In the genomic region with DNA sequence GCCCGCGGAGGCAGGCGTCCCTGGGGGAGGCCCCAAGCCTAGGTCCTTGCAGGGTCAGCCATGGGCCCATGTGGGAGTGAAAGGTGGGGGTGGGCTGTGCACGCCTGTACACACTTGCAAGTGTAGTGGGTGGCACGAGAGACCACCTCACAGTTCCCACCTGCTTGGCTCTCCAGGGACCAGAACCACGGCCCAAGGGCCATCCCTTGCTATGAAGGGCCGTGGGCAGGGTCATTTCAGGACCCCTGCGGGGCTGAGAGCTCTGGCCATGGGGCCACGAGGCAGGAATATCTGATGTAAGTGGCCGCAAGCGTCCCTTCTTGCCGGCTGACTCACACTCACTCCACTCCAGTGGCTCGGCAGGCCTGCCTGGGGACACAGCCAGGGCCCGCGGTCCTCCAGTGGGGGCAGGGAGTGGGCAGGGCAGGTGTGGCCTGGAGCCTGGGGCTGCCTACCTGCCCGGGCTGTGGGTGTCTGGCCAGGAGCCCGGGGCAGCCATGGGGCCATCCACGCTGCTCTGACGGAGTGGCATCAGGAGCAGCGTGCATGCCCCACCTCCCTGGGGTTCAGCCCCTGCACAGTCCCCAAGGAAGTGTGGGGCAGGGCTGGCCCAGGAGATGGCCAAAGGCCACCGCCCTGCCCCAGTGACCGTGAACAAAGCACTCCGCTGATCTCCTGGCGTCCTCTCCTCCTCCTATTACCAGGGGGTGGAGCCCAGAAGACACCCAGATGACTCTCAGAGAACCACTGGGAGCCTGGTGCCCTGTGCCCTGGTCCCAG, we compare ENCODE assay signal across 8 cellular contexts. TPM values are rescaled to one million over a fixed set of nuclear protein-coding genes. Genes with fewer than 3 reads are reported as not detected.
DNase-seq lines count a peak whose midpoint lies in the region; ATAC-seq, FAIRE-seq and TF ChIP-seq lines count a peak whose summit lies in the region.

No MANE protein-coding gene starts in this region.

- TF ChIP-seq EP300 in A549 (IDR thresholded peaks at IDR 0.05), result peak; percentile 38 to 68; a peak in 1 of 5 replicates

- intact Hi-C loops in natural killer cell (cut with micrococcal nuclease), result loop anchor here (5.0 kb wide), 1 partner anchor 38 kb away; the partner anchor contains the start of genes IZUMO4 and MOB3A

- DNase-seq in A549 (ENCODE audit: low read depth in 1 of 2, low spot score in 1 of 2) (peak; percentile 60 to 93), SW 1271 (lab: John Stamatoyannopoulos, UW) (peak; percentile 55 to 87), natural killer cell (no peak), GM10266 (ENCODE audit: extremely low spot score) (no peak), NCI-H82 treated with DMSO at 0.1 percent for 48 hours (lab: John Stamatoyannopoulos, UW; ENCODE audit: unreplicated experiment) (no peak)

- TF ChIP-seq RAD21 in A549 (conservative IDR thresholded peaks at IDR 0.05 in 1 of 2, IDR thresholded peaks at IDR 0.05 in 1 of 2), result no peak

- H3K27ac Mint-ChIP-seq in natural killer cell, result peak overlapping the region; percentile 98

- no peaks in the 10 kb centered on the region for H3K36me3 ChIP-seq in HEK293 (ENCODE audit: control insufficient read depth in 2 of 2, insufficient read depth in 1 of 2, low read length in 2 of 2)

- CTCF ChIA-PET in A549 (lab: Yijun Ruan, JAX), result interaction anchor here (0.6 to 3.8 kb wide), 3 partner anchors 9 to 94 kb away, joined by 3 to 24 read pairs (median 9); no protein-coding TSS in a partner anchor
- CTCF ChIA-PET in HEK293 (lab: Yijun Ruan, JAX), result interaction anchor here (0.7 to 1.5 kb wide), 2 partner anchors 10 to 55 kb away, joined by 3 to 7 read pairs; no protein-coding TSS in a partner anchor

- no peak for TF ChIP-seq CTCF in A549 (IDR thresholded peaks at IDR 0.05)
- no peak for TF ChIP-seq CTCF in HEK293 (tag by site-specific recombination; IDR thresholded peaks at IDR 0.05)
- TF ChIP-seq CTCF in natural killer cell (IDR thresholded peaks at IDR 0.05), result no peak
- TF ChIP-seq CTCF in GM10266 (IDR thresholded peaks at IDR 0.05; ENCODE audit: control insufficient read depth, insufficient read depth, low read depth, missing control alignments), result no peak

- 2% methylated on average over 7 of the region's 24 CpGs for whole genome bisulfite sequencing in A549 (ENCODE audit: missing lambda C conversion rate)

- peak; percentile 9; the same call in 1 of the 2 replicates for TF ChIP-seq POLR2A in A549 (IDR thresholded peaks at IDR 0.05; ENCODE audit: low read length)

- no peaks in the 10 kb centered on the region for H3K27me3 Mint-ChIP-seq in natural killer cell (ENCODE audit: low read depth in 2 of 2)

- POLR2A ChIA-PET in A549 (lab: Yijun Ruan, JAX), result interaction anchor here (0.9 to 2.8 kb wide), 3 partner anchors 18 to 27 kb away, joined by 3 to 13 read pairs (median 6); no protein-coding TSS in a partner anchor
- POLR2A ChIA-PET in HEK293 (lab: Yijun Ruan, JAX), result interaction anchor here (1.0 to 2.0 kb wide), 3 partner anchors 8 to 43 kb away, joined by 6 to 11 read pairs (median 7); partner anchors contain the start of gene MKNK2

- H3K9me3 Mint-ChIP-seq in natural killer cell, result no peaks in the 10 kb centered on the region

- no peak for FAIRE-seq in A549 (lab: Jason Lieb, UNC)

- H3K36me3 Mint-ChIP-seq in natural killer cell, result no peaks in the 10 kb centered on the region

- H3K4me2 ChIP-seq in A549, result peak overlapping the region; percentile 99

- peak overlapping the region; percentile 50; the same call in 2 of the 3 replicates for H3K4me3 ChIP-seq in A549
- no peak overlapping the region for H3K4me3 ChIP-seq in HEK293 (ENCODE audit: low read depth, low read length)

- H3K4me3 Mint-ChIP-seq in natural killer cell, result peak overlapping the region; percentile 92

- H3K9me3 ChIP-seq in A549 (no peaks in the 10 kb centered on the region), HEK293 (ENCODE audit: control insufficient read depth, insufficient read depth, low read depth, low read length) (no peaks in the 10 kb centered on the region)

- H3K4me1 Mint-ChIP-seq in natural killer cell, result peaks cover 8 to 38% of the 10 kb centered on the region in 2 donors

- peak; percentile 65 to 76 for ATAC-seq in A549
- ATAC-seq in esophagus mucosa, result peak; percentile 73
- ATAC-seq in natural killer cell, result no peak
- no peak for ATAC-seq in GM21619 (IDR thresholded peaks at IDR 0.05; ENCODE audit: unreplicated experiment)

- peaks cover 62% of the 10 kb centered on the region for H3K4me1 ChIP-seq in A549
- peaks cover 16% of the 10 kb centered on the region for H3K4me1 ChIP-seq in HEK293 (ENCODE audit: control insufficient read depth, insufficient read depth, low read length)

- H3K27ac ChIP-seq in A549 (peak overlapping the region; percentile 99 to 100), HEK293 (ENCODE audit: extremely low read depth, low read depth, low read length) (peak overlapping the region; percentile 92)

TF ChIP-seq in A549, 52 proteins besides CTCF, POLR2A, EP300 and RAD21 (continues in another document):
- peak; percentile 91 for TF ChIP-seq MAX (IDR thresholded peaks at IDR 0.05)
- TF ChIP-seq MYC (IDR thresholded peaks at IDR 0.05; ENCODE audit: borderline replicate concordance, low read length), result peak; percentile 81
- peak; percentile 18; the same call in 1 of the 3 replicates for TF ChIP-seq BCL3 (IDR thresholded peaks at IDR 0.05)
- TF ChIP-seq HEYL (CRISPR knock-in tag; IDR thresholded peaks at IDR 0.05), result no peak
- TF ChIP-seq PHF8 (IDR thresholded peaks at IDR 0.05; ENCODE audit: borderline replicate concordance, low read depth), result no peak

TF ChIP-seq in HEK293, 187 proteins besides CTCF, POLR2A, EP300 and RAD21 (continues in another document):
- TF ChIP-seq ZFP37 (tag by site-specific recombination; IDR thresholded peaks at IDR 0.05) (no peak), ZNF174 (tag by site-specific recombination; IDR thresholded peaks at IDR 0.05) (no peak)
- TF ChIP-seq, protein P1, sequence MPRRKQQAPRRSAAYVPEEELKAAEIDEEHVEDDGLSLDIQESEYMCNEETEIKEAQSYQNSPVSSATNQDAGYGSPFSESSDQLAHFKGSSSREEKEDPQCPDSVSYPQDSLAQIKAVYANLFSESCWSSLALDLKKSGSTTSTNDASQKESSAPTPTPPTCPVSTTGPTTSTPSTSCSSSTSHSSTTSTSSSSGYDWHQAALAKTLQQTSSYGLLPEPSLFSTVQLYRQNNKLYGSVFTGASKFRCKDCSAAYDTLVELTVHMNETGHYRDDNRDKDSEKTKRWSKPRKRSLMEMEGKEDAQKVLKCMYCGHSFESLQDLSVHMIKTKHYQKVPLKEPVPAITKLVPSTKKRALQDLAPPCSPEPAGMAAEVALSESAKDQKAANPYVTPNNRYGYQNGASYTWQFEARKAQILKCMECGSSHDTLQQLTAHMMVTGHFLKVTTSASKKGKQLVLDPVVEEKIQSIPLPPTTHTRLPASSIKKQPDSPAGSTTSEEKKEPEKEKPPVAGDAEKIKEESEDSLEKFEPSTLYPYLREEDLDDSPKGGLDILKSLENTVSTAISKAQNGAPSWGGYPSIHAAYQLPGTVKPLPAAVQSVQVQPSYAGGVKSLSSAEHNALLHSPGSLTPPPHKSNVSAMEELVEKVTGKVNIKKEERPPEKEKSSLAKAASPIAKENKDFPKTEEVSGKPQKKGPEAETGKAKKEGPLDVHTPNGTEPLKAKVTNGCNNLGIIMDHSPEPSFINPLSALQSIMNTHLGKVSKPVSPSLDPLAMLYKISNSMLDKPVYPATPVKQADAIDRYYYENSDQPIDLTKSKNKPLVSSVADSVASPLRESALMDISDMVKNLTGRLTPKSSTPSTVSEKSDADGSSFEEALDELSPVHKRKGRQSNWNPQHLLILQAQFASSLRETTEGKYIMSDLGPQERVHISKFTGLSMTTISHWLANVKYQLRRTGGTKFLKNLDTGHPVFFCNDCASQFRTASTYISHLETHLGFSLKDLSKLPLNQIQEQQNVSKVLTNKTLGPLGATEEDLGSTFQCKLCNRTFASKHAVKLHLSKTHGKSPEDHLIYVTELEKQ (tag by site-specific recombination; IDR thresholded peaks at IDR 0.05; ENCODE audit: borderline replicate concordance), result no peak

RNA-seq across cellular contexts. Expression of gene MKNK2, which starts 8.6 kb away (rescaled TPM):
- 56.7 and 58.4 TPM in 2 replicates for polyA plus RNA-seq in A549 (2011; rRNA removed)
- polyA plus RNA-seq in A549 (2012; cell fraction: cytosol; rRNA removed), result 63.4 and 81.9 TPM in 2 replicates
- polyA plus RNA-seq in A549 (2012; cell fraction: nucleus; rRNA removed), result 83.4 and 134 TPM in 2 replicates
- 38.8 to 55.4 TPM (median 48.3 TPM) in 3 replicates for polyA plus RNA-seq in A549 (2017; fragmentation: RNase III; extraction: RNeasy Plus Mini Kit Qiagen cat#74134 plus additional on column Dnase treatment)
- polyA minus RNA-seq in A549 (2011; rRNA and poly(A)+ RNA removed), result 63.9 and 84.8 TPM in 2 replicates
- total RNA-seq in esophagus mucosa, result 311 TPM
- 100 to 1,000 TPM; 259 to 389 (median 322) TPM for total RNA-seq in natural killer cell

RNA-seq across cellular contexts. Expression of gene MOB3A, which starts 36.5 kb away (rescaled TPM):
- polyA plus RNA-seq in A549 (2011; rRNA removed) (10.9 and 12.9 TPM in 2 replicates), A549 (2017; fragmentation: RNase III; extraction: RNeasy Plus Mini Kit Qiagen cat#74134 plus additional on column Dnase treatment) (8.4 to 9.1 TPM (median 8.7 TPM) in 3 replicates)
- 10.9 and 17.2 TPM in 2 replicates for polyA plus RNA-seq in A549 (2012; cell fraction: cytosol; rRNA removed)
- polyA plus RNA-seq in A549 (2012; cell fraction: nucleus; rRNA removed), result 13.7 and 18.2 TPM in 2 replicates
- polyA minus RNA-seq in A549 (2011; rRNA and poly(A)+ RNA removed), result 19.7 and 26.2 TPM in 2 replicates
- total RNA-seq in esophagus mucosa (28.1 TPM), natural killer cell (100 to 1,000 TPM; 239 to 314 (median 246) TPM)

RNA-seq across cellular contexts. Expression of gene IZUMO4, which starts 37.1 kb away (rescaled TPM):
- 0.36 and 0.70 TPM in 2 replicates for polyA plus RNA-seq in A549 (2011; rRNA removed)
- polyA plus RNA-seq in A549 (2012; cell fraction: cytosol; rRNA removed), result 0.29 and 0.32 TPM in 2 replicates
- 7.6 and 8.6 TPM in 2 replicates for polyA plus RNA-seq in A549 (2012; cell fraction: nucleus; rRNA removed)
- polyA plus RNA-seq in A549 (2017; fragmentation: RNase III; extraction: RNeasy Plus Mini Kit Qiagen cat#74134 plus additional on column Dnase treatment), result 1.0 to 1.8 TPM (median 1.0 TPM) in 3 replicates
- 0.33 and 0.44 TPM in 2 replicates for polyA minus RNA-seq in A549 (2011; rRNA and poly(A)+ RNA removed)
- 4.7 TPM for total RNA-seq in esophagus mucosa
- total RNA-seq in natural killer cell, result 1 to 10 TPM; 3.3 to 7.6 (median 7.1) TPM

RNA-seq across cellular contexts. Expression of gene BTBD2, which starts 44.1 kb away (rescaled TPM):
- 16.3 and 19.0 TPM in 2 replicates for polyA plus RNA-seq in A549 (2011; rRNA removed)
- polyA plus RNA-seq in A549 (2012; cell fraction: cytosol; rRNA removed), result 39.6 and 61.5 TPM in 2 replicates
- 66.3 and 81.5 TPM in 2 replicates for polyA plus RNA-seq in A549 (2012; cell fraction: nucleus; rRNA removed)
- 26.7 to 32.7 TPM (median 29.6 TPM) in 3 replicates for polyA plus RNA-seq in A549 (2017; fragmentation: RNase III; extraction: RNeasy Plus Mini Kit Qiagen cat#74134 plus additional on column Dnase treatment)
- 15.0 and 36.0 TPM in 2 replicates for polyA minus RNA-seq in A549 (2011; rRNA and poly(A)+ RNA removed)
- total RNA-seq in esophagus mucosa, result 68.6 TPM
- 10 to 100 TPM; 47.6 to 57.0 (median 53.4) TPM for total RNA-seq in natural killer cell

Comparison
In these comparisons a context has a peak if more than half of its experiments do, and no peak if none do; other contexts are left out.
1. ATAC-seq: peak in A549 (2 of 2) and esophagus mucosa (single experiment); none in natural killer cell (0 of 3) and GM21619 (single experiment).
2. DNase-seq: peak in A549 (2 of 2) and SW 1271 (2 of 2); none in natural killer cell (single experiment), GM10266 (single experiment) and NCI-H82 treated with DMSO at 0.1 percent for 48 hours (single experiment).